11 cellular contexts compared by ENCODE assay signal in the genomic region with DNA sequence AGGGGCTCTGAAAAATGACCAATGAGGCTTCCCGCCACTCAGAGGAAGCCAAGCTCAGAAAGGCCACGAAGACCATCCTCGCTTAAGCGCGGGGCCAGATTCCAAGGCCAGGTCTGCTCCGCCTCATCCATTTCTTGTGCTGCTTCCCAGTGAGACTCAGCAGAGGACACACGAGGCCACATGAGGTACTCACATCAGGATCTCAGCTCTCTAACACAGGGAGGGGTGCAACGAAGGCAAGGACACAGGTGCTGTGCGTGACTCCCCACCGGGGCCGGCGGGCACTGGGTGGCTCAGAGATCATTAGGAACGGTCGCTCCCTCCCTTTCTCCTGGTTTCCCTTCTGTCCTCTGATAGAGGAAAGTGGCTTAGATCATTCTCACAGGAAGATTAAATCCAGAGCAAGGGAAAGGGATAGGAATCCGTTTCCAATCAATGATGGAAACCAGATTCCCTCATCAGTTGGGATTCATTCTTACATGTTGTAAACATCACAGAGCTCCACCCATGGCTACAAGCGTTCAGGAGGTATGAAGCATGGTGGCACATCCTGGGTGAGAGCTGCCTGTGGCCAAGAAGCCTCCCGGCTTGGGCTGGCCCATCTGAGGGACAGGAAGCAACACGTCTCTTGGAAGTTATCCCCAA. TPM values are rescaled to one million over a fixed set of nuclear protein-coding genes. Genes with fewer than 3 reads are reported as not detected.
DNase-seq lines count a peak whose midpoint lies in the region; ATAC-seq and TF ChIP-seq lines count a peak whose summit lies in the region.
"Had no signal": no experiment of that assay in that cellular context is flagged by ENCODE, and none has a peak within 500 bp of the region (broad histone marks: within the 10 kb centered on the region; RNA-seq: fewer than 3 reads in every experiment).

No MANE protein-coding gene starts in this region.

- H3K27ac ChIP-seq in CD4-positive, alpha-beta memory T cell (ENCODE audit: low read depth, low read length) = no peak overlapping the region
- H3K27ac ChIP-seq in gastroesophageal sphincter = peak overlapping the region; percentile 90 to 95 (median 93)

- H3K27me3 ChIP-seq in CD4-positive, alpha-beta memory T cell (ENCODE audit: insufficient read depth, low read length) = no peaks in the 10 kb centered on the region
- no peaks in the 10 kb centered on the region for H3K27me3 ChIP-seq in gastroesophageal sphincter

- TF ChIP-seq POLR2A in gastroesophageal sphincter (IDR thresholded peaks at IDR 0.05) = no peak

- peaks cover 16 to 55% of the 10 kb centered on the region in 2 donors for H3K36me3 Mint-ChIP-seq in CD4-positive, alpha-beta memory T cell
- peaks cover 38% of the 10 kb centered on the region for H3K36me3 Mint-ChIP-seq in activated CD8-positive, alpha-beta T cell treated with anti-CD3 and anti-CD28 coated beads, Interleukin-2, amount 10 ng/mL, durations not matched to agents 7 days and 5 days (ENCODE audit: low read depth)

- no peak for DNase-seq in CD4-positive, alpha-beta memory T cell
- DNase-seq in activated CD8-positive, alpha-beta T cell treated with anti-CD3 and anti-CD28 coated beads, Interleukin-2, amount 10 ng/mL, durations not matched to agents 7 days and 5 days = no peak
- DNase-seq in sciatic nerve (ENCODE audit: low spot score) (no peak), T-helper 2 cell (no peak), activated gamma-delta T cell (lab: John Stamatoyannopoulos, UW) (no peak), DMS153 (lab: John Stamatoyannopoulos, UW) (no peak)
- DNase-seq: DMS79 treated with DMSO at 0.1 percent for 48 hours, NCI-H446 had no signal

- peak; percentile 47 for ATAC-seq in activated CD8-positive, alpha-beta T cell treated with anti-CD3 and anti-CD28 coated beads, Interleukin-2, amount 10 ng/mL, durations not matched to agents 7 days and 5 days
- no peak for ATAC-seq in gastroesophageal sphincter
- peak; percentile 4 for ATAC-seq in sciatic nerve
- no peak for ATAC-seq in HG02642 (IDR thresholded peaks at IDR 0.05; ENCODE audit: poor library complexity, unreplicated experiment)

- no peak for TF ChIP-seq CTCF in gastroesophageal sphincter (IDR thresholded peaks at IDR 0.05)

- no peak for TF ChIP-seq EP300 in gastroesophageal sphincter (IDR thresholded peaks at IDR 0.05)

- no peaks in the 10 kb centered on the region for H3K9me3 ChIP-seq in CD4-positive, alpha-beta memory T cell (ENCODE audit: control insufficient read depth in 1 of 2, low read length in 2 of 2)
- no peaks in the 10 kb centered on the region for H3K9me3 ChIP-seq in gastroesophageal sphincter

- H3K36me3 ChIP-seq in CD4-positive, alpha-beta memory T cell (ENCODE audit: insufficient read depth, low read length) = no peaks in the 10 kb centered on the region
- no peaks in the 10 kb centered on the region for H3K36me3 ChIP-seq in gastroesophageal sphincter

- peaks cover 71 to 98% (median 83%) of the 10 kb centered on the region in 4 donors for H3K4me1 Mint-ChIP-seq in CD4-positive, alpha-beta memory T cell
- H3K4me1 Mint-ChIP-seq in activated CD8-positive, alpha-beta T cell treated with anti-CD3 and anti-CD28 coated beads, Interleukin-2, amount 10 ng/mL, durations not matched to agents 7 days and 5 days (ENCODE audit: low read depth) = peaks cover 67% of the 10 kb centered on the region

- H3K4me3 ChIP-seq in CD4-positive, alpha-beta memory T cell (ENCODE audit: low read length in 2 of 2) = no peak overlapping the region
- peak overlapping the region in 1 of 2 donors; percentile 0 for H3K4me3 ChIP-seq in gastroesophageal sphincter

- H3K9me3 Mint-ChIP-seq in CD4-positive, alpha-beta memory T cell = no peaks in the 10 kb centered on the region
- H3K9me3 Mint-ChIP-seq in activated CD8-positive, alpha-beta T cell treated with anti-CD3 and anti-CD28 coated beads, Interleukin-2, amount 10 ng/mL, durations not matched to agents 7 days and 5 days (ENCODE audit: insufficient read depth) = no peaks in the 10 kb centered on the region
- H3K9me3 Mint-ChIP-seq: T-helper 1 cell treated with Interleukin-12 subunit alpha and Interleukin-12 subunit beta and Interleukin-4 antibody, amounts not matched to agents 30 μg/mL and 1 μg/mL, for 36 hours had no signal

- peak overlapping the region in 3 of 8 donors; percentile 9 to 43 (median 36) for H3K4me3 Mint-ChIP-seq in CD4-positive, alpha-beta memory T cell
- no peak overlapping the region for H3K4me3 Mint-ChIP-seq in activated CD8-positive, alpha-beta T cell treated with anti-CD3 and anti-CD28 coated beads, Interleukin-2, amount 10 ng/mL, durations not matched to agents 7 days and 5 days
- H3K4me3 Mint-ChIP-seq: T-helper 1 cell treated with Interleukin-12 subunit alpha and Interleukin-12 subunit beta and Interleukin-4 antibody, amounts not matched to agents 30 μg/mL and 1 μg/mL, for 36 hours had no signal

- 35 to 37% methylated on average over 7 to 8 of the region's 18 CpGs for WGBS in gastroesophageal sphincter (ENCODE audit: low coverage in 1 of 2), 2 donors

- peak overlapping the region; percentile 68 to 86 (median 79) for H3K27ac Mint-ChIP-seq in CD4-positive, alpha-beta memory T cell
- H3K27ac Mint-ChIP-seq in activated CD8-positive, alpha-beta T cell treated with anti-CD3 and anti-CD28 coated beads, Interleukin-2, amount 10 ng/mL, durations not matched to agents 7 days and 5 days = peak overlapping the region; percentile 11

- POLR2A ChIA-PET in CD4-positive, alpha-beta memory T cell (lab: Charles Lee; ENCODE audit: partially characterized antibody) = interaction anchor here (1.0 to 2.0 kb wide), 8 partner anchors 24 to 144 kb away, joined by 3 to 7 read pairs (median 4); no protein-coding TSS in a partner anchor
- POLR2A ChIA-PET in activated CD8-positive, alpha-beta T cell treated with anti-CD3 and anti-CD28 coated beads, Interleukin-2, amount 10 ng/mL, durations not matched to agents 7 days and 5 days (lab: Charles Lee) = interaction anchor here (2.0 kb wide), 1 partner anchor 39 kb away, joined by 8 read pairs; no protein-coding TSS in a partner anchor

- peaks cover 91% of the 10 kb centered on the region for H3K4me1 ChIP-seq in CD4-positive, alpha-beta memory T cell (ENCODE audit: insufficient read depth, low read length)
- H3K4me1 ChIP-seq in gastroesophageal sphincter = peaks cover 66 to 100% (median 88%) of the 10 kb centered on the region in 3 donors

- intact Hi-C loops in CD4-positive, alpha-beta memory T cell (cut with micrococcal nuclease) = loop anchor here (5.0 kb wide), 2 partner anchors 49 to 214 kb away; a partner anchor contains a TSS
- intact Hi-C loops in sciatic nerve (cut with DNase I) = no loop called here

- CTCF ChIA-PET in CD4-positive, alpha-beta memory T cell (lab: Charles Lee; ENCODE audit: partially characterized antibody) = interaction anchor here (1.0 to 11.3 kb wide), 5 partner anchors 16 to 213 kb away, joined by 3 to 99 read pairs (median 5); no protein-coding TSS in a partner anchor
- CTCF ChIA-PET in activated CD8-positive, alpha-beta T cell treated with anti-CD3 and anti-CD28 coated beads, Interleukin-2, amount 10 ng/mL, durations not matched to agents 7 days and 5 days (lab: Charles Lee) = interaction anchor here (0.8 to 2.2 kb wide), 3 partner anchors 46 to 144 kb away, joined by 3 to 8 read pairs (median 3); no protein-coding TSS in a partner anchor

- no peaks in the 10 kb centered on the region for H3K27me3 Mint-ChIP-seq in CD4-positive, alpha-beta memory T cell
- no peaks in the 10 kb centered on the region for H3K27me3 Mint-ChIP-seq in activated CD8-positive, alpha-beta T cell treated with anti-CD3 and anti-CD28 coated beads, Interleukin-2, amount 10 ng/mL, durations not matched to agents 7 days and 5 days (ENCODE audit: low read depth)

RNA-seq across cellular contexts. Expression of a gene that starts 46.7 kb away (rescaled TPM):
- 100 to 1,000 TPM; 244 to 255 TPM for total RNA-seq in CD4-positive, alpha-beta memory T cell
- 100 to 1,000 TPM; 436 to 602 TPM for polyA plus RNA-seq in CD4-positive, alpha-beta memory T cell
- 100 to 1,000 TPM; 492 to 518 TPM for total RNA-seq in activated CD8-positive, alpha-beta T cell treated with anti-CD3 and anti-CD28 coated beads, Interleukin-2, amount 10 ng/mL, durations not matched to agents 7 days and 5 days
- total RNA-seq in gastroesophageal sphincter (100 to 1,000 TPM; 160 to 288 (median 184) TPM), sciatic nerve (198 TPM)

Comparison
In these comparisons a context has a peak if more than half of its experiments do, and no peak if none do; other contexts are left out.
1. ATAC-seq: peak in activated CD8-positive, alpha-beta T cell treated with anti-CD3 and anti-CD28 coated beads, Interleukin-2, amount 10 ng/mL, durations not matched to agents 7 days and 5 days (single experiment) and sciatic nerve (single experiment); none in gastroesophageal sphincter (single experiment) and HG02642 (single experiment).